In genomic region chr11:61163714-61164609, GRCh38 we compare ENCODE assay signal across 1 cellular context.
TF ChIP-seq lines count a peak whose summit lies in the region.

No MANE protein-coding gene starts in this region.

TF ChIP-seq in GM12878, 131 proteins besides CTCF, POLR2A, EP300 and RAD21 (continues in another document):
- peak; percentile 77; the same call in 1 of the 2 replicates for TF ChIP-seq RELB (IDR thresholded peaks at IDR 0.05; ENCODE audit: low read depth)
- TF ChIP-seq ATF2 (IDR thresholded peaks at IDR 0.05; ENCODE audit: low read length), result no peak
- no peak for TF ChIP-seq IRF4 (IDR thresholded peaks at IDR 0.05; ENCODE audit: low read depth, low read length)
- TF ChIP-seq PRDM15 (CRISPR knock-in tag; IDR thresholded peaks at IDR 0.05), result no peak
- TF ChIP-seq MAX (IDR thresholded peaks at IDR 0.05; ENCODE audit: low read depth, low read length), result no peak
- peak; percentile 34; the same call in 1 of the 2 replicates for TF ChIP-seq NR2F1 (conservative IDR thresholded peaks at IDR 0.05)
- TF ChIP-seq SP1 (IDR thresholded peaks at IDR 0.05; ENCODE audit: low read depth, low read length), result no peak
- TF ChIP-seq CEBPB (IDR thresholded peaks at IDR 0.05; ENCODE audit: borderline replicate concordance in 1 of 2, low read depth in 2 of 2, low read length in 2 of 2), result 0 out of 4 replicates have a peak, but pooled peaks of 1 of the 2 experiments have one; percentile 27
- no peak for TF ChIP-seq TARDBP (IDR thresholded peaks at IDR 0.05; ENCODE audit: borderline replicate concordance)
- TF ChIP-seq CBX5 (IDR thresholded peaks at IDR 0.05; ENCODE audit: low read depth), result no peak
- TF ChIP-seq PBX3 (IDR thresholded peaks at IDR 0.05; ENCODE audit: insufficient replicate concordance, low read depth, low read length), result no peak
- TF ChIP-seq YY1 (IDR thresholded peaks at IDR 0.05; ENCODE audit: low read depth, low read length), result no peak
- no peak for TF ChIP-seq SUZ12 (IDR thresholded peaks at IDR 0.05; ENCODE audit: unreplicated experiment)
- peak; percentile 22 for TF ChIP-seq RELA (IDR thresholded peaks at IDR 0.05; ENCODE audit: borderline replicate concordance, partially characterized antibody)
- peak; percentile 22; the same call in 1 of the 2 replicates for TF ChIP-seq DPF2 (IDR thresholded peaks at IDR 0.05)
- TF ChIP-seq NFIC (IDR thresholded peaks at IDR 0.05; ENCODE audit: low read depth, low read length), result 0 out of 2 replicates have a peak, but pooled peaks have one; percentile 36
- TF ChIP-seq HSF1 (IDR thresholded peaks at IDR 0.05; ENCODE audit: low read depth, low read length), result no peak
- TF ChIP-seq YBX1 (IDR thresholded peaks at IDR 0.05), result no peak
- TF ChIP-seq IKZF1 (conservative IDR thresholded peaks at IDR 0.05), result peak; percentile 38; the same call in 1 of the 2 replicates
- no peak for TF ChIP-seq NRF1 (conservative IDR thresholded peaks at IDR 0.05; ENCODE audit: low read depth, low read length)
- TF ChIP-seq RUNX3 (IDR thresholded peaks at IDR 0.05; ENCODE audit: low read length), result peak; percentile 36; the same call in 1 of the 2 replicates
- no peak for TF ChIP-seq ZNF592 (IDR thresholded peaks at IDR 0.05)
- TF ChIP-seq KDM1A (IDR thresholded peaks at IDR 0.05; ENCODE audit: borderline replicate concordance), result no peak
- TF ChIP-seq REST (IDR thresholded peaks at IDR 0.05; ENCODE audit: low read depth, low read length), result no peak
- no peak for TF ChIP-seq E2F8 (IDR thresholded peaks at IDR 0.05; ENCODE audit: low read depth, partially characterized antibody)
- TF ChIP-seq IRF5 (IDR thresholded peaks at IDR 0.05; ENCODE audit: borderline replicate concordance), result no peak
- no peak for TF ChIP-seq ZNF622 (IDR thresholded peaks at IDR 0.05)
- TF ChIP-seq CREM (IDR thresholded peaks at IDR 0.05; ENCODE audit: low read depth), result 0 out of 2 replicates have a peak, but pooled peaks have one; percentile 16
- no peak for TF ChIP-seq MYB (IDR thresholded peaks at IDR 0.05; ENCODE audit: borderline replicate concordance, low read depth, low read length)
- peak; percentile 77 for TF ChIP-seq ZNF217 (IDR thresholded peaks at IDR 0.05)
- no peak for TF ChIP-seq HDAC2 (IDR thresholded peaks at IDR 0.05)
